In genomic region chr11:62665630-62666258, GRCh38 we compare ENCODE assay signal across 1 cellular context.
A peak's percentile ranks its signal among the peaks of the same experiment; 100 is the strongest.
TF ChIP-seq lines count a peak whose summit lies in the region.

No MANE protein-coding gene starts in this region.

TF ChIP-seq in HepG2, 621 proteins besides CTCF, POLR2A, EP300 and RAD21 (continued from another document and continues in another):
- no peak for TF ChIP-seq ARHGAP35 (CRISPR knock-in tag; IDR thresholded peaks at IDR 0.05; ENCODE audit: borderline replicate concordance)
- no peak for TF ChIP-seq ZNF629 (CRISPR knock-in tag; conservative IDR thresholded peaks at IDR 0.05)
- TF ChIP-seq ZNF724P (CRISPR knock-in tag; IDR thresholded peaks at IDR 0.05; ENCODE audit: borderline replicate concordance), result no peak
- TF ChIP-seq NR2F1 (CRISPR knock-in tag; IDR thresholded peaks at IDR 0.05), result no peak
- TF ChIP-seq FOXK1 (CRISPR knock-in tag; IDR thresholded peaks at IDR 0.05; ENCODE audit: borderline replicate concordance, low read depth), result no peak
- TF ChIP-seq ZNF639 (CRISPR knock-in tag; conservative IDR thresholded peaks at IDR 0.05), result no peak
- TF ChIP-seq MAX (IDR thresholded peaks at IDR 0.05), result peak; percentile 45; the same call in 1 of the 2 replicates
- 0 out of 2 replicates have a peak, but pooled peaks have one; percentile 16 for TF ChIP-seq GABPA (IDR thresholded peaks at IDR 0.05; ENCODE audit: low read depth, low read length)
- TF ChIP-seq GABPA (CRISPR knock-in tag; IDR thresholded peaks at IDR 0.05; ENCODE audit: low read depth), result no peak
- no peak for TF ChIP-seq AKNA (CRISPR knock-in tag; IDR thresholded peaks at IDR 0.05; ENCODE audit: borderline replicate concordance)
- no peak for TF ChIP-seq ZMAT3 (CRISPR knock-in tag; conservative IDR thresholded peaks at IDR 0.05)
- TF ChIP-seq IKZF4 (CRISPR knock-in tag; IDR thresholded peaks at IDR 0.05; ENCODE audit: borderline replicate concordance, low read depth, not compliant biosample characterization), result no peak
- 0 out of 2 replicates have a peak, but pooled peaks have one; percentile 20 for TF ChIP-seq ZNF563 (CRISPR knock-in tag; IDR thresholded peaks at IDR 0.05)
- TF ChIP-seq TARDBP (CRISPR knock-in tag; IDR thresholded peaks at IDR 0.05), result no peak
- peak; percentile 38; the same call in 1 of the 2 replicates for TF ChIP-seq POLR2AphosphoS5 (IDR thresholded peaks at IDR 0.05; ENCODE audit: low read depth, low read length)
- TF ChIP-seq MTF2 (CRISPR knock-in tag; IDR thresholded peaks at IDR 0.05; ENCODE audit: borderline replicate concordance), result 0 out of 2 replicates have a peak, but pooled peaks have one; percentile 30
- TF ChIP-seq THAP9 (CRISPR knock-in tag; IDR thresholded peaks at IDR 0.05; ENCODE audit: borderline replicate concordance), result peak; percentile 6; the same call in 1 of the 2 replicates
- TF ChIP-seq SCMH1 (CRISPR knock-in tag; IDR thresholded peaks at IDR 0.05; ENCODE audit: borderline replicate concordance), result no peak
- TF ChIP-seq RBAK (CRISPR knock-in tag; IDR thresholded peaks at IDR 0.05), result 0 out of 2 replicates have a peak, but pooled peaks have one; percentile 39
- TF ChIP-seq ZNF646 (CRISPR knock-in tag; IDR thresholded peaks at IDR 0.05), result peak; percentile 22; the same call in 1 of the 2 replicates
- TF ChIP-seq ZNF589 (CRISPR knock-in tag; conservative IDR thresholded peaks at IDR 0.05), result 0 out of 2 replicates have a peak, but pooled peaks have one; percentile 13
- TF ChIP-seq ZNF790 (CRISPR knock-in tag; IDR thresholded peaks at IDR 0.05; ENCODE audit: borderline replicate concordance), result 0 out of 2 replicates have a peak, but pooled peaks have one; percentile 49
- TF ChIP-seq ZNF670 (CRISPR knock-in tag; IDR thresholded peaks at IDR 0.05; ENCODE audit: borderline replicate concordance), result no peak
- TF ChIP-seq ZNF687 (CRISPR knock-in tag; IDR thresholded peaks at IDR 0.05), result peak; percentile 58
- TF ChIP-seq SIX1 (CRISPR knock-in tag; IDR thresholded peaks at IDR 0.05; ENCODE audit: borderline replicate concordance), result 0 out of 2 replicates have a peak, but pooled peaks have one; percentile 21
- no peak for TF ChIP-seq MAFG (CRISPR knock-in tag; IDR thresholded peaks at IDR 0.05)
- no peak for TF ChIP-seq MZF1 (CRISPR knock-in tag; IDR thresholded peaks at IDR 0.05; ENCODE audit: borderline replicate concordance)
- no peak for TF ChIP-seq HMGA1 (CRISPR knock-in tag; conservative IDR thresholded peaks at IDR 0.05)
- no peak for TF ChIP-seq ZNF180 (CRISPR knock-in tag; IDR thresholded peaks at IDR 0.05; ENCODE audit: borderline replicate concordance, low read depth)
- peak; percentile 42; the same call in 1 of the 2 replicates for TF ChIP-seq NCOA1 (CRISPR knock-in tag; IDR thresholded peaks at IDR 0.05)
- TF ChIP-seq HMGXB4 (CRISPR knock-in tag; IDR thresholded peaks at IDR 0.05; ENCODE audit: borderline replicate concordance in 1 of 2, low read depth in 1 of 2), result no peak
